Comparison of ENCODE assay signal across 22 cellular contexts in the genomic region with DNA sequence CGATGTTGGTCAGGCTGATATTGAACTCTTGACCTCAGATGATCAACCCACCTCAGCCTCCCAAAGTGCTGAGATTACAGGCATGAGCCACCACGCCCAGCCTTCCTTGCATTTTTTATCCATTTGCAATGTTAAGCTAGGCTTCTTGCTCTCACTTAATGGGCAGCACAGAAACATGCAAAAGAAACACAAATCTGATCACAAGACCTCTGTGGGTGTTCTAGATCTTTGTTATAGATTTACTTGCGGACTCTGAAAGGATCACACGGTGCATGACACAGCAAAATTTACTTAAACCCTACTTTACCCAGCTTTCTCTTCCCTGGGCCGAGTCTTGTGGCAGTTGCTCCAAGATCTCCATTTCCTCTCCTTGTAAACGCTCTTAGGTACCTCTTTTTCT.
A peak's percentile ranks its signal among the peaks of the same experiment; 100 is the strongest.
DNase-seq lines count a peak whose midpoint lies in the region; ATAC-seq, FAIRE-seq and TF ChIP-seq lines count a peak whose summit lies in the region.
"Had no signal": no experiment of that assay in that cellular context is flagged by ENCODE, and none has a peak within 500 bp of the region (broad histone marks: within the 10 kb centered on the region; RNA-seq: fewer than 3 reads in every experiment).

No MANE protein-coding gene starts in this region.

- no peaks in the 10 kb centered on the region for H3K9me3 Mint-ChIP-seq in stimulated activated naive B cell treated with anti-CD40 and anti-IgM and Interleukin-4, amounts not matched to agents 10 μg/mL and 1 μg/mL and 100 μg/mL, for 72 hours
- no peaks in the 10 kb centered on the region for H3K9me3 Mint-ChIP-seq in natural killer cell treated with Interleukin-12 subunit alpha and Interleukin-12 subunit beta and Interleukin-15 and Interleukin-18, amount 100 ng/mL, for 72 hours
- H3K9me3 Mint-ChIP-seq: CD4-positive, CD25-positive, alpha-beta regulatory T cell had no signal

- CTCF ChIA-PET in HepG2 (lab: Yijun Ruan, JAX; ENCODE audit: low intra/inter-chr PET ratio, low total read pairs): interaction anchor here (1.2 to 2.6 kb wide), 2 partner anchors 107 to 128 kb away, joined by 4 to 19 read pairs; no protein-coding TSS in a partner anchor
- CTCF ChIA-PET in OCI-LY7 (lab: Charles Lee; ENCODE audit: unreplicated experiment): interaction anchor here (0.7 kb wide), 1 partner anchor 104 kb away, joined by 3 read pairs; no protein-coding TSS in a partner anchor

- H3K4me1 Mint-ChIP-seq in stimulated activated naive B cell treated with anti-CD40 and anti-IgM and Interleukin-4, amounts not matched to agents 10 μg/mL and 1 μg/mL and 100 μg/mL, for 72 hours: no peaks in the 10 kb centered on the region
- H3K4me1 Mint-ChIP-seq in natural killer cell treated with Interleukin-12 subunit alpha and Interleukin-12 subunit beta and Interleukin-15 and Interleukin-18, amount 100 ng/mL, for 72 hours (ENCODE audit: low read depth in 2 of 2): peaks cover 0 to 5% of the 10 kb centered on the region in 2 donors

- H3K9me3 ChIP-seq in HepG2 (ENCODE audit: low read length) (no peaks in the 10 kb centered on the region), right lobe of liver (no peaks in the 10 kb centered on the region), SK-N-MC (ENCODE audit: low read depth, low read length) (no peaks in the 10 kb centered on the region), kidney (ENCODE audit: control insufficient read depth in 1 of 2, low read length in 2 of 2) (no peaks in the 10 kb centered on the region), OCI-LY7 (ENCODE audit: low read length) (no peaks in the 10 kb centered on the region)
- H3K9me3 ChIP-seq: BE2C, Caco-2 had no signal

- in situ Hi-C loops in HepG2 (cut with HindIII; ENCODE audit: extremely low pct_ligation_motif_present, low pct_unique_long_range_greater_than_20kb): loop anchor here (5.0 kb wide), 1 partner anchor 106 kb away; no protein-coding TSS in a partner anchor

- POLR2A ChIA-PET in HepG2 (lab: Yijun Ruan, JAX): interaction anchor here (2.4 kb wide), 1 partner anchor 71 kb away, joined by 7 read pairs; a partner anchor contains a TSS
- POLR2A ChIA-PET in OCI-LY7 (lab: Charles Lee): no interaction called here

- no peak for ATAC-seq in HepG2
- no peak for ATAC-seq in right lobe of liver
- no peak for ATAC-seq in stimulated activated naive B cell treated with anti-CD40 and anti-IgM and Interleukin-4, amounts not matched to agents 10 μg/mL and 1 μg/mL and 100 μg/mL, for 72 hours (replicated peaks)
- ATAC-seq in natural killer cell treated with Interleukin-12 subunit alpha and Interleukin-12 subunit beta and Interleukin-15 and Interleukin-18, amount 100 ng/mL, for 72 hours: no peak

- no peak overlapping the region for H3K27ac Mint-ChIP-seq in stimulated activated naive B cell treated with anti-CD40 and anti-IgM and Interleukin-4, amounts not matched to agents 10 μg/mL and 1 μg/mL and 100 μg/mL, for 72 hours
- no peak overlapping the region for H3K27ac Mint-ChIP-seq in natural killer cell treated with Interleukin-12 subunit alpha and Interleukin-12 subunit beta and Interleukin-15 and Interleukin-18, amount 100 ng/mL, for 72 hours

- H3K4me2 ChIP-seq in HepG2 (ENCODE audit: low read depth, low read length) (no peak overlapping the region), OCI-LY7 (ENCODE audit: low read length) (no peak overlapping the region)

- H2AFZ ChIP-seq in HepG2 (ENCODE audit: low read length) (no peak overlapping the region), OCI-LY7 (ENCODE audit: low read length) (no peak overlapping the region)

- H3K27ac ChIP-seq in HepG2 (ENCODE audit: extremely low read length, insufficient read depth, low read length) (no peak overlapping the region), right lobe of liver (no peak overlapping the region), SK-N-MC (no peak overlapping the region), kidney (ENCODE audit: low read depth in 2 of 2, low read length in 2 of 2) (peak overlapping the region; percentile 23 to 67), OCI-LY7 (ENCODE audit: low read depth, low read length, poor library complexity, severe bottlenecking) (no peak overlapping the region)
- H3K27ac ChIP-seq: HL-60 had no signal

- TF ChIP-seq RAD21 in HepG2 (CRISPR knock-in tag; IDR thresholded peaks at IDR 0.05): no peak

- no peak overlapping the region for H3K4me3 Mint-ChIP-seq in stimulated activated naive B cell treated with anti-CD40 and anti-IgM and Interleukin-4, amounts not matched to agents 10 μg/mL and 1 μg/mL and 100 μg/mL, for 72 hours
- no peak overlapping the region for H3K4me3 Mint-ChIP-seq in natural killer cell treated with Interleukin-12 subunit alpha and Interleukin-12 subunit beta and Interleukin-15 and Interleukin-18, amount 100 ng/mL, for 72 hours
- H3K4me3 Mint-ChIP-seq: CD4-positive, CD25-positive, alpha-beta regulatory T cell had no signal

- DNase-seq in HepG2 (ENCODE audit: low spot score) (no peak), right lobe of liver (no peak), SK-N-MC (ENCODE audit: low read depth, low spot score) (no peak), kidney (no peak), OCI-LY7 (ENCODE audit: low spot score) (no peak), SIG-M5 (lab: John Stamatoyannopoulos, UW) (no peak)
- DNase-seq in stimulated activated naive B cell treated with anti-CD40 and anti-IgM and Interleukin-4, amounts not matched to agents 10 μg/mL and 1 μg/mL and 100 μg/mL, for 72 hours: no peak
- DNase-seq in natural killer cell treated with Interleukin-12 subunit alpha and Interleukin-12 subunit beta and Interleukin-15 and Interleukin-18, amount 100 ng/mL, for 72 hours (ENCODE audit: low spot score): no peak
- DNase-seq: 8988T; BE2C; Caco-2; CD4-positive, CD25-positive, alpha-beta regulatory T cell; GOT3; MM.1S; NCI-H1092 treated with DMSO at 0.1 percent for 48 hours; NCI-H2081 treated with DMSO at 0.1 percent for 48 hours; NCI-H748 treated with DMSO at 0.1 percent for 48 hours; NK-92 treated with Interleukin-12 subunit alpha and Interleukin-12 subunit beta, amount 100 ng/mL, for 24 hours; SHP77 treated with DMSO at 0.1 percent for 48 hours had no signal

- H3K27me3 ChIP-seq in HepG2 (ENCODE audit: control insufficient read depth in 1 of 2, insufficient read depth in 2 of 2, low read length in 2 of 2): no peaks in the 10 kb centered on the region
- H3K27me3 ChIP-seq in right lobe of liver: no peaks in the 10 kb centered on the region
- H3K27me3 ChIP-seq: BE2C had no signal

- intact Hi-C loops in HepG2 (cut with micrococcal nuclease; ENCODE audit: unreplicated experiment) (loop anchor here (5.0 to 10.0 kb wide), 2 partner anchors 36 to 337 kb away; no protein-coding TSS in a partner anchor), right lobe of liver (cut with DNase I) (loop anchor here in 1 of 2 donors (10.0 kb wide), 1 partner anchor 113 kb away; no protein-coding TSS in a partner anchor), kidney (cut with DNase I) (no loop called here), OCI-LY7 (cut with micrococcal nuclease; ENCODE audit: unreplicated experiment) (loop anchor here (10.0 kb wide), 1 partner anchor 253 kb away; no protein-coding TSS in a partner anchor)

- no peaks in the 10 kb centered on the region for H3K79me2 ChIP-seq in HepG2 (ENCODE audit: insufficient read depth, low read length)
- no peaks in the 10 kb centered on the region for H3K79me2 ChIP-seq in OCI-LY7 (ENCODE audit: insufficient read depth, low read depth, low read length)

- H3K9me2 ChIP-seq in OCI-LY7 (ENCODE audit: insufficient read depth, low read length): no peaks in the 10 kb centered on the region

- H3K4me3 ChIP-seq in HepG2 (replicated peaks in 1 of 3; ENCODE audit: insufficient read depth in 1 of 3, low read depth in 2 of 3, low read length in 3 of 3): no peak overlapping the region
- no peak overlapping the region for H3K4me3 ChIP-seq in right lobe of liver
- H3K4me3 ChIP-seq in SK-N-MC: no peak overlapping the region
- H3K4me3 ChIP-seq in kidney (ENCODE audit: low read length in 2 of 2): no peak overlapping the region
- no peak overlapping the region for H3K4me3 ChIP-seq in OCI-LY7 (ENCODE audit: low read depth, low read length, poor library complexity, severe bottlenecking)

- no peak for TF ChIP-seq POLR2A in HepG2 (IDR thresholded peaks at IDR 0.05; ENCODE audit: insufficient read depth in 1 of 2, low read depth in 2 of 2, low read length in 2 of 2)
- TF ChIP-seq POLR2A in right lobe of liver (IDR thresholded peaks at IDR 0.05): no peak

- H3K36me3 Mint-ChIP-seq in stimulated activated naive B cell treated with anti-CD40 and anti-IgM and Interleukin-4, amounts not matched to agents 10 μg/mL and 1 μg/mL and 100 μg/mL, for 72 hours: no peaks in the 10 kb centered on the region
- no peaks in the 10 kb centered on the region for H3K36me3 Mint-ChIP-seq in natural killer cell treated with Interleukin-12 subunit alpha and Interleukin-12 subunit beta and Interleukin-15 and Interleukin-18, amount 100 ng/mL, for 72 hours
- H3K36me3 Mint-ChIP-seq: CD4-positive, CD25-positive, alpha-beta regulatory T cell had no signal

- H3K36me3 ChIP-seq in HepG2 (replicated peaks in 1 of 2; ENCODE audit: control insufficient read depth in 1 of 2, insufficient read depth in 2 of 2, low read length in 2 of 2) (no peaks in the 10 kb centered on the region), right lobe of liver (no peaks in the 10 kb centered on the region), SK-N-MC (ENCODE audit: insufficient read depth, low read length) (no peaks in the 10 kb centered on the region), kidney (ENCODE audit: control insufficient read depth in 1 of 2, insufficient read depth in 2 of 2, low read length in 2 of 2) (no peaks in the 10 kb centered on the region), OCI-LY7 (ENCODE audit: insufficient read depth, low read length) (no peaks in the 10 kb centered on the region)
- H3K36me3 ChIP-seq: BE2C had no signal

- H3K27me3 Mint-ChIP-seq in stimulated activated naive B cell treated with anti-CD40 and anti-IgM and Interleukin-4, amounts not matched to agents 10 μg/mL and 1 μg/mL and 100 μg/mL, for 72 hours: peaks cover 5 to 14% of the 10 kb centered on the region in 2 donors
- peaks cover 15 to 23% of the 10 kb centered on the region in 2 donors for H3K27me3 Mint-ChIP-seq in natural killer cell treated with Interleukin-12 subunit alpha and Interleukin-12 subunit beta and Interleukin-15 and Interleukin-18, amount 100 ng/mL, for 72 hours

- BruUV-seq in HepG2 (replicated peaks; lab: Mats Ljungman, UMichigan): no TSS peak
- no TSS peak for BruUV-seq in OCI-LY7 (replicated peaks; lab: Mats Ljungman, UMichigan)

- H3K9ac ChIP-seq in HepG2 (ENCODE audit: insufficient read depth, low read depth, low read length) (no peak overlapping the region), SK-N-MC (ENCODE audit: insufficient read length) (peak overlapping the region; percentile 1), kidney (ENCODE audit: low read length in 2 of 2) (no peak overlapping the region)

- H3K4me1 ChIP-seq in HepG2 (ENCODE audit: insufficient read depth, low read length) (no peaks in the 10 kb centered on the region), right lobe of liver (no peaks in the 10 kb centered on the region), kidney (ENCODE audit: control insufficient read depth in 1 of 2, insufficient read depth in 1 of 2, low read depth in 1 of 2, low read length in 2 of 2) (no peaks in the 10 kb centered on the region), OCI-LY7 (ENCODE audit: insufficient read depth, low read length, poor library complexity, severe bottlenecking) (peaks cover 6% of the 10 kb centered on the region)
- H3K4me1 ChIP-seq: BE2C, Caco-2 had no signal

- TF ChIP-seq CTCF in HepG2 (CRISPR knock-in tag; IDR thresholded peaks at IDR 0.05) (no peak), right lobe of liver (IDR thresholded peaks at IDR 0.05) (no peak), kidney (IDR thresholded peaks at IDR 0.05; ENCODE audit: borderline replicate concordance, extremely low read depth, insufficient read depth) (no peak), OCI-LY7 (conservative IDR thresholded peaks at IDR 0.05; ENCODE audit: low read length) (no peak)

- 91% methylated on average over 6 of the region's 6 CpGs for WGBS in HepG2 (ENCODE audit: low lambda C conversion rate)
- WGBS in right lobe of liver (ENCODE audit: insufficient coverage, low coverage, low lambda C conversion rate, missing lambda C conversion rate): 85% methylated on average over 4 of the region's 6 CpGs

- TF ChIP-seq EP300 in HepG2 (IDR thresholded peaks at IDR 0.05; ENCODE audit: low read depth in 2 of 2, low read length in 2 of 2): no peak
- TF ChIP-seq EP300 in HepG2 (CRISPR knock-in tag; IDR thresholded peaks at IDR 0.05; ENCODE audit: borderline replicate concordance): no peak

- no peak for FAIRE-seq in HepG2 (lab: Jason Lieb, UNC)
- no peak for FAIRE-seq in kidney (lab: Jason Lieb, UNC)
- FAIRE-seq: GM12892, GM18507 had no signal

- no peaks in the 10 kb centered on the region for H4K20me1 ChIP-seq in HepG2 (ENCODE audit: insufficient read depth, low read length)
- no peaks in the 10 kb centered on the region for H4K20me1 ChIP-seq in OCI-LY7 (ENCODE audit: insufficient read depth, low read length)

Comparison
In these comparisons a context has a peak if more than half of its experiments do, and no peak if none do; other contexts are left out.
1. H3K27ac ChIP-seq: peak in kidney (2 of 2); none in HepG2 (single experiment), right lobe of liver (0 of 3), SK-N-MC (single experiment) and OCI-LY7 (single experiment).